ENCODE assay signal across 19 cellular contexts in the genomic region with DNA sequence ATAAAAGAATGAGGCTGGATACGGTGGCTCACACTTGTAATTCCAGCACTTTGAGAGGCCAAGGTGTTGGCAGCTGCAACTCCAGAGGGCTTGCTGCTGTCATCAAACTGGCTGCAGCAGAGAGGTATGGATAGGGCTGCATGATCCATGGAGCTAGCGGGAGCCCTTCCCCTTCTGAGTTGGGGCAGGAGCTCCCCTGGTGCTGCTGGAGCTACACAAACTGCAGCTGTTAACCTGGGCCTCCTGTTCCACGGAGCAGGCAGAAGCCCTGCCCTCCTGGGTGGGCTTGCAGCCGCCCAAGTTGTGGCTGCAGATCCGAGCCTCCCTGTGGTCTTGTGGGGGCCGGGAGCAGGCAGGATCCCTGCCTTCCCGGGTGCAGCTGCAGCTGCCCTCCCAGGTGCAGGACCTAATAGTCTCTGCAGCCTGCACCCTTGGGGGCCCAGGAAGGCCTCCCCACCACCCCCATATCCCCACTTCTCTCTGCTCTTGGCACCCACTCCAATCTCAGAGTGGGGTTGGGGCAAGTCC. TPM values are rescaled to one million over a fixed set of nuclear protein-coding genes. Genes with fewer than 3 reads are reported as not detected.
A peak's percentile ranks its signal among the peaks of the same experiment; 100 is the strongest.
DNase-seq lines count a peak whose midpoint lies in the region; ATAC-seq, FAIRE-seq and TF ChIP-seq lines count a peak whose summit lies in the region.
"Had no signal": no experiment of that assay in that cellular context is flagged by ENCODE, and none has a peak within 500 bp of the region (broad histone marks: within the 10 kb centered on the region; RNA-seq: fewer than 3 reads in every experiment).

No MANE protein-coding gene starts in this region.

- H2BK12ac ChIP-seq in H1 (ENCODE audit: low read depth, low read length) (no peak overlapping the region), neuronal stem cell (ENCODE audit: low read length) (no peak overlapping the region)

- H3K14ac ChIP-seq in H1 (ENCODE audit: insufficient read length) (no peak overlapping the region), neuronal stem cell (ENCODE audit: low read length) (no peak overlapping the region)

- H3K4me3 ChIP-seq in HEK293 (ENCODE audit: low read depth, low read length) (no peak overlapping the region), SJCRH30 (no peak overlapping the region), H1 (ENCODE audit: extremely low read depth in 1 of 4, insufficient read depth in 2 of 4, low read depth in 3 of 4, low read length in 4 of 4) (no peak overlapping the region), neuronal stem cell (ENCODE audit: low read length in 2 of 2) (no peak overlapping the region)

- H3K23ac ChIP-seq in H1 (ENCODE audit: insufficient read length) (no peak overlapping the region), neuronal stem cell (ENCODE audit: low read depth, low read length, poor library complexity) (no peak overlapping the region)

- peaks cover 55 to 61% of the 10 kb centered on the region in 2 experiments for H3K36me3 ChIP-seq in HEK293 (ENCODE audit: control insufficient read depth in 2 of 2, insufficient read depth in 1 of 2, low read length in 2 of 2)
- H3K36me3 ChIP-seq in SJCRH30 = peaks cover 35% of the 10 kb centered on the region
- peaks cover 0 to 25% (median 13%) of the 10 kb centered on the region in 4 experiments; a peak in 4 of 8 replicates for H3K36me3 ChIP-seq in H1 (ENCODE audit: control insufficient read depth in 2 of 4, insufficient read depth in 4 of 4, low read length in 3 of 4)
- H3K36me3 ChIP-seq in neuronal stem cell (replicated peaks in 1 of 2; ENCODE audit: control insufficient read depth in 2 of 2, insufficient read depth in 2 of 2, low read length in 2 of 2) = peaks cover 17 to 89% of the 10 kb centered on the region in 2 donors

- H2AFZ ChIP-seq in H1 (ENCODE audit: low read length) (no peak overlapping the region), neuronal stem cell (ENCODE audit: low read length) (no peak overlapping the region)

- no peak for TF ChIP-seq POLR2A in H1 (IDR thresholded peaks at IDR 0.05; ENCODE audit: control extremely low read depth in 1 of 2, low read depth in 2 of 2, low read length in 2 of 2)

- H3K56ac ChIP-seq in H1 (replicated peaks; ENCODE audit: insufficient read length, low read depth, low read length) = no peak overlapping the region

- H3K4ac ChIP-seq in H1 (replicated peaks; ENCODE audit: insufficient read length, low read depth, low read length) (no peak overlapping the region), neuronal stem cell (ENCODE audit: low read length) (peak overlapping the region; percentile 37)

- H3K27me3 Mint-ChIP-seq in CD14-positive monocyte (ENCODE audit: low read depth in 3 of 3) = no peaks in the 10 kb centered on the region
- H3K27me3 Mint-ChIP-seq: CD4-positive, CD25-positive, alpha-beta regulatory T cell had no signal

- H3K4me2 ChIP-seq in H1 (ENCODE audit: insufficient read depth in 1 of 2, low read depth in 2 of 2, low read length in 2 of 2) (no peak overlapping the region), neuronal stem cell (ENCODE audit: insufficient read depth, low read length, poor library complexity, severe bottlenecking) (no peak overlapping the region)

- H4K8ac ChIP-seq in H1 (ENCODE audit: extremely low read depth, insufficient read depth, low read length) (peak overlapping the region; percentile 51), neuronal stem cell (ENCODE audit: low read depth, low read length) (no peak overlapping the region)

- peak; percentile 60 to 64 for DNase-seq in SJCRH30
- no peak for DNase-seq in H1 (ENCODE audit: low read depth in 1 of 2, low spot score in 2 of 2)
- DNase-seq in neuronal stem cell (ENCODE audit: low spot score) = no peak
- DNase-seq in SW480 (ENCODE audit: low spot score) = no peak
- DNase-seq in CD14-positive monocyte (ENCODE audit: low spot score) = no peak
- DNase-seq: C1 segment of cervical spinal cord; Caco-2; CD4-positive, CD25-positive, alpha-beta regulatory T cell; CD8-positive, alpha-beta T cell; DMS153; DND-41; GOT3; HFFc6 had no signal

- H3K4me1 ChIP-seq in HEK293 (ENCODE audit: control insufficient read depth, insufficient read depth, low read length) = no peaks in the 10 kb centered on the region
- no peaks in the 10 kb centered on the region for H3K4me1 ChIP-seq in SJCRH30
- H3K4me1 ChIP-seq in H1 (replicated peaks in 1 of 4; ENCODE audit: control insufficient read depth in 3 of 4, insufficient read depth in 4 of 4, low read length in 3 of 4) = no peaks in the 10 kb centered on the region
- H3K4me1 ChIP-seq in neuronal stem cell (ENCODE audit: control insufficient read depth in 2 of 2, insufficient read depth in 1 of 2, low read depth in 1 of 2, low read length in 2 of 2) = no peaks in the 10 kb centered on the region
- H3K4me1 ChIP-seq: Caco-2 had no signal

- no peak overlapping the region for H3K27ac ChIP-seq in HEK293 (ENCODE audit: extremely low read depth, low read depth, low read length)
- no peak overlapping the region for H3K27ac ChIP-seq in SJCRH30
- H3K27ac ChIP-seq in H1 (ENCODE audit: low read depth, low read length) = no peak overlapping the region
- no peak overlapping the region for H3K27ac ChIP-seq in neuronal stem cell (replicated peaks; ENCODE audit: low read length)

- H2BK15ac ChIP-seq in H1 (ENCODE audit: low read length) (no peak overlapping the region), neuronal stem cell (ENCODE audit: low read length) (no peak overlapping the region)

- no peak for ATAC-seq in HG03460 (IDR thresholded peaks at IDR 0.05; ENCODE audit: unreplicated experiment)
- ATAC-seq: CD8-positive, alpha-beta T cell had no signal

- H2AK5ac ChIP-seq in H1 (ENCODE audit: low read depth, low read length) (no peak overlapping the region), neuronal stem cell (ENCODE audit: low read depth, low read length) (no peak overlapping the region)

- H3K9me3 ChIP-seq in HEK293 (ENCODE audit: control insufficient read depth, insufficient read depth, low read depth, low read length) (no peaks in the 10 kb centered on the region), SJCRH30 (replicated peaks) (no peaks in the 10 kb centered on the region), H1 (ENCODE audit: insufficient read depth in 2 of 2, low read depth in 1 of 2, low read length in 1 of 2) (no peaks in the 10 kb centered on the region), neuronal stem cell (replicated peaks in 1 of 2; ENCODE audit: control insufficient read depth in 2 of 2, insufficient read depth in 1 of 2, low read depth in 1 of 2, low read length in 2 of 2) (no peaks in the 10 kb centered on the region)
- H3K9me3 ChIP-seq: Caco-2 had no signal

- WGBS in H1 (ENCODE audit: extremely low coverage in 1 of 2, insufficient coverage in 1 of 2, insufficient read length in 1 of 2, insufficient replicate concordance in 2 of 2, low coverage in 1 of 2, low lambda C conversion rate in 2 of 2, missing lambda C conversion rate in 1 of 2), 2 experiments = 87% methylated on average over 7 of the region's 7 CpGs; no CpG with 5 or more reads in 1 of the 2 experiments
- no CpG with 5 or more reads among the region's 7 CpGs for WGBS in neuronal stem cell (ENCODE audit: extremely low coverage in 2 of 2, insufficient read length in 2 of 2, insufficient replicate concordance in 1 of 2), 2 donors

- H4K5ac ChIP-seq in H1 (ENCODE audit: insufficient read length, low read depth, low read length) = no peak overlapping the region

- CTCF ChIA-PET in HEK293 (lab: Yijun Ruan, JAX) (no interaction called here), H1 (lab: Charles Lee; ENCODE audit: partially characterized antibody) (interaction anchor here (0.9 to 1.3 kb wide), 2 partner anchors 23 to 246 kb away, joined by 3 read pairs; no protein-coding TSS in a partner anchor)

- H3K79me1 ChIP-seq in H1 (ENCODE audit: low read depth, low read length) (no peaks in the 10 kb centered on the region), neuronal stem cell (ENCODE audit: low read depth, low read length) (peaks cover 3% of the 10 kb centered on the region)

- no peak overlapping the region for H3K4me3 Mint-ChIP-seq in CD14-positive monocyte
- H3K4me3 Mint-ChIP-seq: CD4-positive, CD25-positive, alpha-beta regulatory T cell; CD8-positive, alpha-beta T cell; HFFc6 had no signal

- no peak for TF ChIP-seq EP300 in H1 (IDR thresholded peaks at IDR 0.05; ENCODE audit: borderline replicate concordance in 1 of 2, low read depth in 2 of 2, low read length in 2 of 2)

- intact Hi-C loops in CD14-positive monocyte (cut with micrococcal nuclease) = no loop called here

- H3K4me1 Mint-ChIP-seq in CD14-positive monocyte = no peaks in the 10 kb centered on the region
- H3K4me1 Mint-ChIP-seq: CD4-positive, CD25-positive, alpha-beta regulatory T cell had no signal

- no peak overlapping the region for H4K91ac ChIP-seq in H1 (replicated peaks; ENCODE audit: insufficient read length, low read length)
- H4K91ac ChIP-seq in neuronal stem cell (ENCODE audit: low read depth, low read length, poor library complexity) = no peak overlapping the region

- TF ChIP-seq RAD21 in H1 (IDR thresholded peaks at IDR 0.05 in 1 of 2, conservative IDR thresholded peaks at IDR 0.05 in 1 of 2; ENCODE audit: low read depth in 2 of 2, low read length in 2 of 2) = no peak

- H3K27me3 ChIP-seq in SJCRH30 (no peaks in the 10 kb centered on the region), H1 (replicated peaks in 1 of 4; ENCODE audit: control insufficient read depth in 3 of 4, extremely low read depth in 1 of 4, insufficient read depth in 3 of 4, low read length in 3 of 4) (no peaks in the 10 kb centered on the region), neuronal stem cell (ENCODE audit: control insufficient read depth in 3 of 3, insufficient read depth in 3 of 3, low read depth in 1 of 3, low read length in 3 of 3) (no peaks in the 10 kb centered on the region)

- H3K9ac ChIP-seq in H1 (replicated peaks in 1 of 4; ENCODE audit: extremely low read depth in 1 of 4, low read depth in 3 of 4, low read length in 3 of 4) (no peak overlapping the region), neuronal stem cell (ENCODE audit: low read depth, low read length, poor library complexity) (peak overlapping the region; percentile 21)

- no peaks in the 10 kb centered on the region for H4K20me1 ChIP-seq in H1 (replicated peaks in 1 of 2; ENCODE audit: control insufficient read depth in 1 of 2, insufficient read depth in 2 of 2, low read length in 2 of 2)

- no peak overlapping the region for H2BK5ac ChIP-seq in H1 (ENCODE audit: low read depth, low read length)
- no peak overlapping the region for H2BK5ac ChIP-seq in neuronal stem cell (ENCODE audit: low read length)

- H3K18ac ChIP-seq in H1 (ENCODE audit: extremely low read depth, low read length) (no peak overlapping the region), neuronal stem cell (ENCODE audit: low read length) (no peak overlapping the region)

- no peak overlapping the region for H3K27ac Mint-ChIP-seq in CD14-positive monocyte
- H3K27ac Mint-ChIP-seq: CD4-positive, CD25-positive, alpha-beta regulatory T cell; CD8-positive, alpha-beta T cell; HFFc6 had no signal

- no peak for FAIRE-seq in H1 (lab: Jason Lieb, UNC)
- FAIRE-seq: G401.6, GM12892 had no signal

- H3K9me3 Mint-ChIP-seq in CD14-positive monocyte = no peaks in the 10 kb centered on the region
- H3K9me3 Mint-ChIP-seq: CD4-positive, CD25-positive, alpha-beta regulatory T cell; CD8-positive, alpha-beta T cell; HFFc6 had no signal

- peaks cover 28 to 53% of the 10 kb centered on the region in 2 donors for H3K36me3 Mint-ChIP-seq in CD14-positive monocyte
- H3K36me3 Mint-ChIP-seq: CD8-positive, alpha-beta T cell had no signal

- no peak overlapping the region for H2BK20ac ChIP-seq in H1 (ENCODE audit: low read length)

- no peaks in the 10 kb centered on the region for H3K23me2 ChIP-seq in H1 (ENCODE audit: low read depth, low read length)

- POLR2A ChIA-PET in HEK293 (lab: Yijun Ruan, JAX) (no interaction called here), H1 (lab: Charles Lee; ENCODE audit: partially characterized antibody) (interaction anchor here (1.0 to 4.1 kb wide), 3 partner anchors 11 to 22 kb away, joined by 4 to 14 read pairs (median 5); a partner anchor contains a TSS)

- TF ChIP-seq CTCF in HEK293 (tag by site-specific recombination; IDR thresholded peaks at IDR 0.05) (no peak), H1 (IDR thresholded peaks at IDR 0.05; ENCODE audit: control extremely low read depth in 1 of 3, insufficient read depth in 1 of 3, low read depth in 1 of 3, low read length in 3 of 3) (no peak), CD14-positive monocyte (IDR thresholded peaks at IDR 0.05) (no peak)

- H3K79me2 ChIP-seq in H1 (ENCODE audit: control insufficient read depth in 1 of 2, insufficient read depth in 2 of 2, low read length in 2 of 2) = no peaks in the 10 kb centered on the region

- H2BK120ac ChIP-seq in H1 (replicated peaks; ENCODE audit: low read depth, low read length) = no peak overlapping the region
- no peak overlapping the region for H2BK120ac ChIP-seq in neuronal stem cell (ENCODE audit: low read depth, low read length)

RNA-seq across cellular contexts. Expression of a gene that starts 15.8 kb away (rescaled TPM):
- 29.5 and 36.3 TPM in 2 replicates for total RNA-seq in SJCRH30 (2014; rRNA removed; shearing (Covaris generic))
- 20.8 and 23.2 TPM in 2 replicates for total RNA-seq in H1 (2021; fragmentation: NEBNext Ultra II Directional; extraction: Animal tissue kit (Norgen Biotek cat#: 25700))
- polyA plus RNA-seq in H1 (2011; rRNA removed) (12.1 and 18.4 TPM in 2 replicates), CD14-positive monocyte (not detected)
- 19.9 TPM for polyA plus RNA-seq in H1 (2011; cell fraction: cytosol; rRNA removed)
- 13.5 TPM for polyA plus RNA-seq in H1 (2011; cell fraction: nucleus; rRNA removed)
- polyA plus RNA-seq in H1 (2012, experiment 1 of 2) = 15.6 to 20.5 TPM (median 19.3 TPM) in 4 replicates
- 13.7 TPM for polyA plus RNA-seq in H1 (2012, experiment 2 of 2)
- polyA plus RNA-seq in H1 (2013, experiment 1 of 2) = 21.5 TPM
- 21.8 TPM for polyA plus RNA-seq in H1 (2013, experiment 2 of 2)
- 20.7 and 28.4 TPM in 2 replicates for polyA minus RNA-seq in H1 (2011; rRNA and poly(A)+ RNA removed)
- polyA minus RNA-seq in H1 (2011; cell fraction: cytosol; rRNA and poly(A)+ RNA removed) = 13.6 TPM
- polyA minus RNA-seq in H1 (2011; cell fraction: nucleus; rRNA and poly(A)+ RNA removed) = 21.7 TPM
- polyA plus RNA-seq in neuronal stem cell (2013, experiment 1 of 2) = 35.3 TPM
- polyA plus RNA-seq in neuronal stem cell (2013, experiment 2 of 2) = 34.6 TPM
- total RNA-seq: CD8-positive, alpha-beta T cell had no signal

RNA-seq across cellular contexts. Expression of a gene that starts 22.3 kb away (rescaled TPM):
- total RNA-seq in SJCRH30 (2014; rRNA removed; shearing (Covaris generic)) = 40.3 and 40.5 TPM in 2 replicates
- total RNA-seq in H1 (2021; fragmentation: NEBNext Ultra II Directional; extraction: Animal tissue kit (Norgen Biotek cat#: 25700)) = 57.6 and 58.9 TPM in 2 replicates
- 72.7 and 75.3 TPM in 2 replicates for polyA plus RNA-seq in H1 (2011; rRNA removed)
- polyA plus RNA-seq in H1 (2011; cell fraction: cytosol; rRNA removed) = 53.4 TPM
- 63.8 TPM for polyA plus RNA-seq in H1 (2011; cell fraction: nucleus; rRNA removed)
- 41.9 to 50.1 TPM (median 45.5 TPM) in 4 replicates for polyA plus RNA-seq in H1 (2012, experiment 1 of 2)
- polyA plus RNA-seq in H1 (2012, experiment 2 of 2) = 60.5 TPM
- polyA plus RNA-seq in H1 (2013, experiment 1 of 2) = 37.7 TPM
- polyA plus RNA-seq in H1 (2013, experiment 2 of 2) = 38.8 TPM
- polyA minus RNA-seq in H1 (2011; rRNA and poly(A)+ RNA removed) = 63.2 and 71.0 TPM in 2 replicates
- 44.5 TPM for polyA minus RNA-seq in H1 (2011; cell fraction: cytosol; rRNA and poly(A)+ RNA removed)
- 36.9 TPM for polyA minus RNA-seq in H1 (2011; cell fraction: nucleus; rRNA and poly(A)+ RNA removed)
- polyA plus RNA-seq in neuronal stem cell (2013, experiment 1 of 2) = 47.9 TPM
- polyA plus RNA-seq in neuronal stem cell (2013, experiment 2 of 2) = 47.3 TPM
- polyA plus RNA-seq in CD14-positive monocyte = 10 to 100 TPM; 24.9 to 28.7 TPM

RNA-seq across cellular contexts. Expression of a gene that starts 36.7 kb away (rescaled TPM):
- total RNA-seq in SJCRH30 (2014; rRNA removed; shearing (Covaris generic)) = 73.0 and 75.2 TPM in 2 replicates
- total RNA-seq in H1 (2021; fragmentation: NEBNext Ultra II Directional; extraction: Animal tissue kit (Norgen Biotek cat#: 25700)) = 78.1 and 79.7 TPM in 2 replicates
- polyA plus RNA-seq in H1 (2011; rRNA removed) (21.1 and 27.1 TPM in 2 replicates), CD14-positive monocyte (10 to 100 TPM; 11.7 to 17.4 TPM)
- polyA plus RNA-seq in H1 (2011; cell fraction: cytosol; rRNA removed) = 30.5 TPM
- polyA plus RNA-seq in H1 (2011; cell fraction: nucleus; rRNA removed) = 28.9 TPM
- polyA plus RNA-seq in H1 (2012, experiment 1 of 2) = 53.0 to 64.5 TPM (median 56.6 TPM) in 4 replicates
- 8.1 TPM for polyA plus RNA-seq in H1 (2012, experiment 2 of 2)
- 29.4 TPM for polyA plus RNA-seq in H1 (2013, experiment 1 of 2)
- polyA plus RNA-seq in H1 (2013, experiment 2 of 2) = 28.2 TPM
- polyA minus RNA-seq in H1 (2011; rRNA and poly(A)+ RNA removed) = 88.3 and 90.0 TPM in 2 replicates
- 53.7 TPM for polyA minus RNA-seq in H1 (2011; cell fraction: cytosol; rRNA and poly(A)+ RNA removed)
- 55.1 TPM for polyA minus RNA-seq in H1 (2011; cell fraction: nucleus; rRNA and poly(A)+ RNA removed)
- 39.5 TPM for polyA plus RNA-seq in neuronal stem cell (2013, experiment 1 of 2)
- polyA plus RNA-seq in neuronal stem cell (2013, experiment 2 of 2) = 40.0 TPM

RNA-seq across cellular contexts. Expression of a gene that starts 41.4 kb away (rescaled TPM):
- 0.15 TPM in 1 of 2 replicates, not detected in the other for total RNA-seq in SJCRH30 (2014; rRNA removed; shearing (Covaris generic))
- 0.88 and 1.2 TPM in 2 replicates for total RNA-seq in H1 (2021; fragmentation: NEBNext Ultra II Directional; extraction: Animal tissue kit (Norgen Biotek cat#: 25700))
- 3.4 TPM in 2 replicates for polyA plus RNA-seq in H1 (2011; rRNA removed)
- polyA plus RNA-seq in H1 (2011; cell fraction: cytosol; rRNA removed) = 1.6 TPM
- polyA plus RNA-seq in H1 (2011; cell fraction: nucleus; rRNA removed) = 2.8 TPM
- 1.1 to 2.1 TPM (median 2.0 TPM) in 4 replicates for polyA plus RNA-seq in H1 (2012, experiment 1 of 2)
- polyA plus RNA-seq in H1 (2012, experiment 2 of 2) = 2.5 TPM
- 1.9 TPM for polyA plus RNA-seq in H1 (2013, experiment 1 of 2)
- 2.0 TPM for polyA plus RNA-seq in H1 (2013, experiment 2 of 2)
- polyA minus RNA-seq in H1 (2011; rRNA and poly(A)+ RNA removed) = 1.4 and 2.2 TPM in 2 replicates
- 0.88 TPM for polyA minus RNA-seq in H1 (2011; cell fraction: cytosol; rRNA and poly(A)+ RNA removed)
- polyA minus RNA-seq in H1 (2011; cell fraction: nucleus; rRNA and poly(A)+ RNA removed) = 0.70 TPM
- polyA plus RNA-seq in neuronal stem cell (2013, experiment 1 of 2) = 0.33 TPM
- 0.51 TPM for polyA plus RNA-seq in neuronal stem cell (2013, experiment 2 of 2)
- not detected for polyA plus RNA-seq in CD14-positive monocyte
- total RNA-seq: A172; CD4-positive, CD25-positive, alpha-beta regulatory T cell; CD8-positive, alpha-beta T cell; HFFc6 had no signal
- polyA plus RNA-seq: BJ; CD4-positive, CD25-positive, alpha-beta regulatory T cell had no signal

Comparison
In these comparisons a context has a peak if more than half of its experiments do, and no peak if none do; other contexts are left out.
1. DNase-seq: peak in SJCRH30 (2 of 2); none in H1 (0 of 2), neuronal stem cell (single experiment), SW480 (single experiment) and CD14-positive monocyte (single experiment).